In the genomic region with DNA sequence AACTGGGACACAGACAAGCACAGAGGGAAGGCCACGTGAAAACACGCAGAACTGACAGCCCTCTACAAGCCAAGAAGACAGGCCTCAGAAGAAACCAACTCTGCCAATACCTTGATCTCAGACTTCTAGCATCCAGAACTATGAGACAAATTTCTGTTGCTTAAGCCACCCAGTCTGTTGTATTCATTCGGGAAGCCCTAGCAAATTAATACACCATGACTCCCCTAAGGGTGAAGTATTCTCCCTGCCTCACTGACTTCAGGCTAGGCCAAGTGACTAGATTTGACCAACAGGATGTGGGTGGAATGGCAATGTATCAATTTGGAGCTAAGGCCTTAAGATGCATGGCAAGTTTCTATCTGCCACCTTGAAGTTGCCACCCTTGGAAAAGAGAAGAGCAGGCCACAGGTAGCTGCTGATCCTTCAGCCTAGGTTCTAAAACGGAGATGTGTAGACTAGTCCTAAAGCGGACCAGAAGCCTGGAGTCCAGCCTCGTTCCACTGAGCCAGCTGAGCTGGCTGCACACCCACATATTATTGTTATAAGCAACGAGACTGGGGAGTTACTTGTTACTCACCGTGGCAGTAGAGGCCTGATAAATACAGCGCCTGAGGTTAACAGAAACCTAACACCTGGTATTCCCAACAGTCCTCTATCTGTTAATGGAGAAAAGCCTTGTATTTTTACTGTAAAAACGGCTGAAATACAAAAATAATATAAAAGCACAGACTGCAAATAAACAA, we compare ENCODE assay signal across 9 cellular contexts. TPM values are rescaled to one million over a fixed set of nuclear protein-coding genes. Genes with fewer than 3 reads are reported as not detected.
DNase-seq lines count a peak whose midpoint lies in the region; ATAC-seq and TF ChIP-seq lines count a peak whose summit lies in the region.
"Had no signal": no experiment of that assay in that cellular context is flagged by ENCODE, and none has a peak within 500 bp of the region (broad histone marks: within the 10 kb centered on the region; RNA-seq: fewer than 3 reads in every experiment).

No MANE protein-coding gene starts in this region.

- H3F3A ChIP-seq in SK-N-SH (replicated peaks; ENCODE audit: insufficient read depth), result peaks cover 27% of the 10 kb centered on the region

- H4K20me1 ChIP-seq in SK-N-SH (ENCODE audit: insufficient read depth), result peaks cover 4% of the 10 kb centered on the region; the same call in 1 of the 2 replicates

- H3K4me1 Mint-ChIP-seq in activated CD8-positive, alpha-beta T cell treated with anti-CD3 and anti-CD28 coated beads for 36 hours (ENCODE audit: low read depth), result peaks cover 47% of the 10 kb centered on the region

- H3K4me3 Mint-ChIP-seq in activated CD8-positive, alpha-beta T cell treated with anti-CD3 and anti-CD28 coated beads for 36 hours, result no peak overlapping the region
- H3K4me3 Mint-ChIP-seq: effector memory CD8-positive, alpha-beta T cell had no signal

- peaks cover 76% of the 10 kb centered on the region for H3K79me2 ChIP-seq in SK-N-SH (ENCODE audit: insufficient read depth)

- H3K4me1 ChIP-seq in SK-N-SH (ENCODE audit: control insufficient read depth in 1 of 2, insufficient read depth in 2 of 2, low read depth in 1 of 2, low read length in 1 of 2) (peaks cover 27 to 46% of the 10 kb centered on the region in 2 experiments), breast epithelium (peaks cover 5 to 24% of the 10 kb centered on the region in 2 donors), mucosa of rectum (ENCODE audit: control insufficient read depth in 2 of 2, insufficient read depth in 2 of 2, low read length in 2 of 2) (peaks cover 52 to 60% of the 10 kb centered on the region in 2 donors), tibial nerve (peaks cover 5 to 85% (median 72%) of the 10 kb centered on the region in 4 donors)

- H3K36me3 ChIP-seq in SK-N-SH (replicated peaks in 1 of 2; ENCODE audit: control insufficient read depth in 1 of 2, insufficient read depth in 2 of 2, low read length in 1 of 2) (peaks cover 22 to 26% of the 10 kb centered on the region in 2 experiments), breast epithelium (no peaks in the 10 kb centered on the region), mucosa of rectum (ENCODE audit: control insufficient read depth in 2 of 2, insufficient read depth in 2 of 2, low read length in 2 of 2) (peaks cover 28% of the 10 kb centered on the region in 2 donors), tibial nerve (peaks cover 0 to 37% (median 0%) of the 10 kb centered on the region in 3 donors)

- peaks cover 21% of the 10 kb centered on the region for H3K36me3 Mint-ChIP-seq in activated CD8-positive, alpha-beta T cell treated with anti-CD3 and anti-CD28 coated beads for 36 hours (ENCODE audit: low read depth)

- TF ChIP-seq CTCF in SK-N-SH (IDR thresholded peaks at IDR 0.05), result no peak
- no peak for TF ChIP-seq CTCF in breast epithelium (IDR thresholded peaks at IDR 0.05)
- no peak for TF ChIP-seq CTCF in tibial nerve (IDR thresholded peaks at IDR 0.05)
- TF ChIP-seq CTCF in activated CD8-positive, alpha-beta T cell treated with anti-CD3 and anti-CD28 coated beads for 36 hours (IDR thresholded peaks at IDR 0.05), result no peak

- intact Hi-C loops in breast epithelium (cut with DNase I; ENCODE audit: low total_unique reads), result no loop called here
- intact Hi-C loops in activated CD8-positive, alpha-beta T cell treated with anti-CD3 and anti-CD28 coated beads for 36 hours (cut with micrococcal nuclease), result no loop called here

- no peak overlapping the region for H2AFZ ChIP-seq in SK-N-SH (ENCODE audit: low read depth)

- POLR2A ChIA-PET in SK-N-SH (lab: Yijun Ruan, JAX), result interaction anchor here (0.8 to 1.0 kb wide), 2 partner anchors 17 to 36 kb away, joined by 3 read pairs; no protein-coding TSS in a partner anchor
- POLR2A ChIA-PET in activated CD8-positive, alpha-beta T cell treated with anti-CD3 and anti-CD28 coated beads for 36 hours (lab: Charles Lee), result interaction anchor here (0.6 to 1.9 kb wide), 2 partner anchors 18 to 726 kb away, joined by 3 to 6 read pairs; no protein-coding TSS in a partner anchor

- DNase-seq in SK-N-SH, result no peak
- no peak for DNase-seq in breast epithelium (ENCODE audit: low spot score in 2 of 2)
- DNase-seq in tibial nerve (ENCODE audit: low spot score in 2 of 2), result no peak
- DNase-seq in DMS53 treated with DMSO at 0.1 percent for 48 hours (lab: John Stamatoyannopoulos, UW; ENCODE audit: unreplicated experiment), result no peak
- DNase-seq in activated CD8-positive, alpha-beta T cell treated with anti-CD3 and anti-CD28 coated beads for 36 hours, result no peak
- no peak for DNase-seq in NCI-H2107 treated with DMSO at 0.1 percent for 48 hours (lab: John Stamatoyannopoulos, UW; ENCODE audit: unreplicated experiment)
- DNase-seq: effector memory CD8-positive, alpha-beta T cell had no signal

- H3K9ac ChIP-seq in SK-N-SH (peak overlapping the region; percentile 9; the same call in 1 of the 2 replicates), mucosa of rectum (ENCODE audit: low read depth in 1 of 2, low read length in 2 of 2) (peak overlapping the region; percentile 3 to 9)

- ATAC-seq in SK-N-SH treated with all-trans-retinoic acid at 6 μM for 48 hours, result no peak
- ATAC-seq in activated CD8-positive, alpha-beta T cell treated with anti-CD3 and anti-CD28 coated beads for 36 hours, result no peak
- ATAC-seq: effector memory CD8-positive, alpha-beta T cell had no signal

- H3K9me2 ChIP-seq in SK-N-SH, result no peaks in the 10 kb centered on the region

- no peak overlapping the region for H3K27ac Mint-ChIP-seq in activated CD8-positive, alpha-beta T cell treated with anti-CD3 and anti-CD28 coated beads for 36 hours

- peaks cover 3% of the 10 kb centered on the region for H3K9me3 Mint-ChIP-seq in activated CD8-positive, alpha-beta T cell treated with anti-CD3 and anti-CD28 coated beads for 36 hours
- H3K9me3 Mint-ChIP-seq: effector memory CD8-positive, alpha-beta T cell had no signal

- TF ChIP-seq EP300 in SK-N-SH (IDR thresholded peaks at IDR 0.05; ENCODE audit: borderline replicate concordance in 1 of 2, low read depth in 1 of 2, low read length in 1 of 2), result no peak
- no peak for TF ChIP-seq EP300 in tibial nerve (IDR thresholded peaks at IDR 0.05)

- no peaks in the 10 kb centered on the region for H3K27me3 Mint-ChIP-seq in activated CD8-positive, alpha-beta T cell treated with anti-CD3 and anti-CD28 coated beads for 36 hours
- H3K27me3 Mint-ChIP-seq: effector memory CD8-positive, alpha-beta T cell had no signal

- CTCF ChIA-PET in SK-N-SH (lab: Yijun Ruan, JAX), result interaction anchor here (1.0 to 5.9 kb wide), 3 partner anchors 9 to 18 kb away, joined by 4 to 37 read pairs (median 4); partner anchors contain the start of gene SCARB2
- CTCF ChIA-PET in activated CD8-positive, alpha-beta T cell treated with anti-CD3 and anti-CD28 coated beads for 36 hours (lab: Charles Lee), result interaction anchor here (1.0 to 5.8 kb wide), 2 partner anchors 10 to 17 kb away, joined by 3 to 37 read pairs; no protein-coding TSS in a partner anchor

- no peak overlapping the region for H3K4me3 ChIP-seq in SK-N-SH (ENCODE audit: low read depth in 2 of 2, low read length in 1 of 2)
- H3K4me3 ChIP-seq in breast epithelium, result peak overlapping the region in 1 of 3 donors; percentile 12
- no peak overlapping the region for H3K4me3 ChIP-seq in mucosa of rectum (ENCODE audit: low read length in 2 of 2)
- H3K4me3 ChIP-seq in tibial nerve, result no peak overlapping the region

- 81% methylated on average over 10 of the region's 10 CpGs for WGBS in SK-N-SH (ENCODE audit: low lambda C conversion rate)
- WGBS in tibial nerve, 2 donors, result 56 to 59% methylated on average over 10 of the region's 10 CpGs

- H3K9me3 ChIP-seq in SK-N-SH, result no peaks in the 10 kb centered on the region
- H3K9me3 ChIP-seq in breast epithelium, result peaks cover 0 to 7% of the 10 kb centered on the region in 2 donors
- H3K9me3 ChIP-seq in mucosa of rectum (ENCODE audit: control insufficient read depth in 2 of 2, low read length in 2 of 2), result no peaks in the 10 kb centered on the region
- peaks cover 0 to 3% (median 0%) of the 10 kb centered on the region in 4 donors for H3K9me3 ChIP-seq in tibial nerve

- H3K27me3 ChIP-seq in SK-N-SH (ENCODE audit: insufficient read depth) (no peaks in the 10 kb centered on the region), breast epithelium (no peaks in the 10 kb centered on the region), mucosa of rectum (ENCODE audit: control insufficient read depth in 2 of 2, insufficient read depth in 2 of 2, low read length in 2 of 2) (no peaks in the 10 kb centered on the region), tibial nerve (no peaks in the 10 kb centered on the region)

- TF ChIP-seq RAD21 in SK-N-SH (IDR thresholded peaks at IDR 0.05; ENCODE audit: low read length), result no peak

- peak overlapping the region; percentile 58 for H3K4me2 ChIP-seq in SK-N-SH

- peak overlapping the region; percentile 73 to 99 for H3K27ac ChIP-seq in SK-N-SH (ENCODE audit: low read depth in 2 of 2, low read length in 1 of 2)
- peak overlapping the region; percentile 82 to 85 for H3K27ac ChIP-seq in breast epithelium
- peak overlapping the region; percentile 82 to 84 for H3K27ac ChIP-seq in mucosa of rectum (ENCODE audit: low read depth in 2 of 2, low read length in 2 of 2)
- H3K27ac ChIP-seq in tibial nerve, result peak overlapping the region; percentile 1 to 91 (median 83)

- no peak for TF ChIP-seq POLR2A in breast epithelium (IDR thresholded peaks at IDR 0.05)
- no peak for TF ChIP-seq POLR2A in tibial nerve (IDR thresholded peaks at IDR 0.05)

TF ChIP-seq in SK-N-SH, 30 proteins besides CTCF, POLR2A, EP300 and RAD21 (continues in another document):
- TF ChIP-seq TEAD4 (IDR thresholded peaks at IDR 0.05; ENCODE audit: borderline replicate concordance, insufficient read depth), result no peak

TF ChIP-seq in SK-N-SH treated with all-trans-retinoic acid at 6 μM for 48 hours, 23 proteins besides CTCF, POLR2A, EP300 and RAD21 (continues in another document):
- no peak for TF ChIP-seq RARB (CRISPR knock-in tag; IDR thresholded peaks at IDR 0.05)

RNA-seq across cellular contexts. Expression of gene SCARB2, which starts 16.5 kb away (rescaled TPM):
- 81.3 and 82.6 TPM in 2 replicates for polyA plus RNA-seq in SK-N-SH (2012; rRNA removed)
- 108 TPM in 2 replicates for polyA plus RNA-seq in SK-N-SH (2012; cell fraction: cytosol; rRNA removed)
- 45.5 and 83.0 TPM in 2 replicates for polyA plus RNA-seq in SK-N-SH (2012; cell fraction: nucleus; rRNA removed)
- total RNA-seq in breast epithelium (100 to 1,000 TPM; 148 to 231 (median 160) TPM), tibial nerve (100 to 1,000 TPM; 126 to 219 (median 143) TPM)
- 1 to 10 TPM; 2.6 to 3.1 TPM for total RNA-seq in activated CD8-positive, alpha-beta T cell treated with anti-CD3 and anti-CD28 coated beads for 36 hours

RNA-seq across cellular contexts. Expression of gene NUP54, which starts 49.0 kb away (rescaled TPM):
- polyA plus RNA-seq in SK-N-SH (2012; rRNA removed), result 19.4 and 20.4 TPM in 2 replicates
- 26.8 and 27.3 TPM in 2 replicates for polyA plus RNA-seq in SK-N-SH (2012; cell fraction: cytosol; rRNA removed)
- polyA plus RNA-seq in SK-N-SH (2012; cell fraction: nucleus; rRNA removed), result 10.2 and 25.7 TPM in 2 replicates
- total RNA-seq in breast epithelium (10 to 100 TPM; 46.6 to 70.5 (median 56.7) TPM), tibial nerve (10 to 100 TPM; 27.5 to 39.6 (median 31.8) TPM)
- total RNA-seq in activated CD8-positive, alpha-beta T cell treated with anti-CD3 and anti-CD28 coated beads for 36 hours, result 10 to 100 TPM; 61.7 to 61.9 TPM

RNA-seq across cellular contexts. Expression of gene FAM47E, which starts 54.3 kb away (rescaled TPM):
- polyA plus RNA-seq in SK-N-SH (2012; rRNA removed), result 1.8 and 2.5 TPM in 2 replicates
- polyA plus RNA-seq in SK-N-SH (2012; cell fraction: cytosol; rRNA removed), result 1.9 and 2.7 TPM in 2 replicates
- polyA plus RNA-seq in SK-N-SH (2012; cell fraction: nucleus; rRNA removed), result 2.3 and 5.4 TPM in 2 replicates
- 10 to 100 TPM in 1 of 3 donors, 1 to 10 TPM in 2; 6.1 to 17.9 (median 9.5) TPM for total RNA-seq in breast epithelium
- total RNA-seq in tibial nerve, result 1 to 10 TPM in 3 of 4 donors, under 1 TPM in 1; 0.30 to 4.6 (median 1.5) TPM
- not detected for total RNA-seq in activated CD8-positive, alpha-beta T cell treated with anti-CD3 and anti-CD28 coated beads for 36 hours

Comparison
In these comparisons a context has a peak if more than half of its experiments do, and no peak if none do; other contexts are left out.
1. RNA of gene SCARB2, which starts 16.5 kb away (total RNA-seq): 148 to 231 TPM in breast epithelium and 126 to 219 TPM in tibial nerve; 2.6 to 3.1 TPM in activated CD8-positive, alpha-beta T cell treated with anti-CD3 and anti-CD28 coated beads for 36 hours; every median in the first group is over 10 times any median in the second.
2. Peak in every context shown above with its lines, with median percentiles within 50 percentile points of each other: H3K27ac ChIP-seq.